Comparison of ENCODE assay signal across 6 cellular contexts in the genomic region with DNA sequence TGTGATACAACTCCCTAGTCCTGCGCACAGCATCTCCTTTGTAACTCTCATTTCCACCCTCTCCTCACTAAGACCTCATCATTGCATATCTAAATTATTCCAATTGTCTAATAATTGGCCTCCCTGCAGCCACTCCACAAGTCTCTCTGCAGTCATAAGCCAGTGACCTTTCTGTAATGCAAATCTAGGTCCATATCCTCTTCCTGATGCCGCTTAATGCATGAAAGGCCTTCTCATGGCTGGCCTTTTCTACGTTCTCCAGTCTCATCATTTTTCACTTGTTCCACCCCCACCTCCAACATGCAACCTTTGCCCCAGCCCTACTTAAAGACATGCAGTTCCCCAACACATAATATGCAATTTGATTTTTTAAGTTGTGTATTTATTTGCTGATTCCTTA.
"Had no signal": no experiment of that assay in that cellular context is flagged by ENCODE, and none has a peak within 500 bp of the region (broad histone marks: within the 10 kb centered on the region; RNA-seq: fewer than 3 reads in every experiment).

No MANE protein-coding gene starts in this region.

- H3K4me3 ChIP-seq: K562 had no signal

- DNase-seq: IMR-90, KBM-7 had no signal

- H3K27ac ChIP-seq: HL-60 had no signal

- ATAC-seq: HepG2, K562 had no signal

- H3K27me3 Mint-ChIP-seq: IgD-negative memory B cell had no signal
